ENCODE assay signal across 22 cellular contexts in the genomic region with DNA sequence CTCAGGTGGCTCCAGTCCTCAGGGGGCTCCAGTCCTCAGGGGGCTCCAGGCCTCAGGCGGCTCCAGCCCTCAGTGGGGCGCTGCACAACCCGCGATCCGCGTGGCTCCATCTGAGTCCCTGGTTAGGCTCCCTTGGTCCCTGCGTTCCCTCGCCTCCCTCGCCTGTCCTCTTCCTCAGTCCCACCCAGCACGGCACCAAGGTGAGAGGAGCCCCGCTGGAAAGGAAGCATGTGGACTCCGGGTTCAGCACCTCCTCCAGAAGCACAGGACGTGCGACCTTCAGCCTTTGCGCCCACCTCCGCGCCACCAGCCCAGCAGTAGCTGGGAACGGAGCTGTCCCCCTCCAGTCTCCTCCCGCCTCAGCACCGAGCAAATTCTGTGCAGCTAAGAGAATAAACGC. TPM values are rescaled to one million over a fixed set of nuclear protein-coding genes. Genes with fewer than 3 reads are reported as not detected.
"Had no signal": no experiment of that assay in that cellular context is flagged by ENCODE, and none has a peak within 500 bp of the region (broad histone marks: within the 10 kb centered on the region; RNA-seq: fewer than 3 reads in every experiment).

No MANE protein-coding gene starts in this region.

- H3K36me3 ChIP-seq: esophagus muscularis mucosa, gastroesophageal sphincter, heart right ventricle, left lung, lower lobe of right lung had no signal

- H3K27me3 ChIP-seq: dorsolateral prefrontal cortex, esophagus muscularis mucosa, foreskin keratinocyte, gastroesophageal sphincter, heart right ventricle, left lung had no signal

- DNase-seq: dermis blood vessel endothelial cell; dorsolateral prefrontal cortex; effector CD4-positive, alpha-beta T cell; effector memory CD4-positive, alpha-beta T cell; foreskin keratinocyte; glutamatergic neuron; heart right ventricle; hippocampal formation; left cardiac atrium; left ventricle myocardium superior; lower lobe of right lung; mesenchymal stem cell; mucosa of descending colon had no signal

- H3K9me3 ChIP-seq: gastroesophageal sphincter had no signal

- H3K4me3 ChIP-seq: coronary artery, dorsolateral prefrontal cortex, esophagus muscularis mucosa, gastroesophageal sphincter, heart right ventricle, left lung, lower lobe of right lung, mucosa of descending colon had no signal

- H3K27ac Mint-ChIP-seq: mesothelial cell of epicardium had no signal

- H3K4me3 Mint-ChIP-seq: mesothelial cell of epicardium had no signal

- H3K4me1 ChIP-seq: esophagus muscularis mucosa, foreskin keratinocyte, gastroesophageal sphincter, heart right ventricle, left lung, lower lobe of right lung had no signal

- H3K27ac ChIP-seq: coronary artery, dorsolateral prefrontal cortex, esophagus muscularis mucosa, foreskin keratinocyte, gastroesophageal sphincter, heart right ventricle, left lung, lower lobe of right lung had no signal

- H3K4me1 Mint-ChIP-seq: mesothelial cell of epicardium had no signal

- ATAC-seq: foreskin keratinocyte, gastroesophageal sphincter, heart right ventricle, left cardiac atrium, left lung, left ventricle myocardium superior, mucosa of descending colon had no signal

RNA-seq across cellular contexts. Expression of a gene that starts 8.1 kb away (rescaled TPM):
- polyA plus RNA-seq: endothelial cell of umbilical vein, esophagus, fibroblast of lung, foreskin keratinocyte, heart right ventricle, keratinocyte had no signal

RNA-seq across cellular contexts. Expression of a gene that starts 37.8 kb away (rescaled TPM):
- polyA plus RNA-seq: endothelial cell of umbilical vein, esophagus, fibroblast of lung, foreskin keratinocyte, heart right ventricle, keratinocyte had no signal

RNA-seq across cellular contexts. Expression of a gene that starts 41.8 kb away (rescaled TPM):
- polyA plus RNA-seq: endothelial cell of umbilical vein, esophagus, foreskin keratinocyte, heart right ventricle, keratinocyte had no signal
